In the genomic region with DNA sequence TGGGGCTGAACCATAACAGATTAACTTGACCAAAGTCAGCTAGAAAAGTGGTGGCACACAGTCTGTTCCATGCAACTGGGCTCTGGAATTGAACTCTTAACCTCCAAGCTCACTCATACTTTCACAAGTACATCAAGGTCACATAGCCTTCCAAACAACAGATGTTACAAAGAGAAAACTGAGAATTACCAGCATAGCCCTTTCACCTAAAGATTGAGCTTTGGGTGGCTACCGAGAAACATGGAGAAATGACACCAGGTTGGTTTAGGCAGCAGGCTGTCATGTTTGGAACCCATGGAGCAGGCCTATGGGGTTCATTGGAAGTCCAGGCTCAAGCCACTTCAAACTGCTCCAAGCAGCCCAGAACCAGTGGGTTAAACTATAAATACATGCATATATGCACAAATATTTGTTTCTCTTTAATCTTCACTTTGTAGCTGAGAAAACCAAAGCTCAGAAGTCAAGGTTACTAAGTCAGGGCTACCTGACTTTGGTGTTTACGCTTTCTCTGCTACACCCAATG, we compare ENCODE assay signal across 1 cellular context.
TF ChIP-seq lines count a peak whose summit lies in the region.

No MANE protein-coding gene starts in this region.

TF ChIP-seq in HepG2, 621 proteins besides CTCF, POLR2A, EP300 and RAD21 (continued from another document and continues in another):
- no peak for TF ChIP-seq ZNF142 (CRISPR knock-in tag; IDR thresholded peaks at IDR 0.05)
- TF ChIP-seq ZNF274 (CRISPR knock-in tag; IDR thresholded peaks at IDR 0.05) = no peak
- no peak for TF ChIP-seq ZBTB38 (CRISPR knock-in tag; IDR thresholded peaks at IDR 0.05)
- no peak for TF ChIP-seq XBP1 (CRISPR knock-in tag; IDR thresholded peaks at IDR 0.05)
- TF ChIP-seq ZBTB25 (CRISPR knock-in tag; IDR thresholded peaks at IDR 0.05) = 0 out of 2 replicates have a peak, but pooled peaks have one; percentile 25
- TF ChIP-seq ZNF354B (CRISPR knock-in tag; IDR thresholded peaks at IDR 0.05) = no peak
- TF ChIP-seq NKX3-1 (CRISPR knock-in tag; IDR thresholded peaks at IDR 0.05) = no peak
- no peak for TF ChIP-seq ZSCAN25 (CRISPR knock-in tag; IDR thresholded peaks at IDR 0.05)
- TF ChIP-seq ZNF329 (CRISPR knock-in tag; IDR thresholded peaks at IDR 0.05; ENCODE audit: low read depth) = no peak
- no peak; the same call in 1 of the 2 replicates for TF ChIP-seq FOXK1 (CRISPR knock-in tag; IDR thresholded peaks at IDR 0.05; ENCODE audit: borderline replicate concordance, low read depth)
- TF ChIP-seq HNF4A (CRISPR knock-in tag; IDR thresholded peaks at IDR 0.05) = peak; percentile 63
- TF ChIP-seq YY1 (IDR thresholded peaks at IDR 0.05; ENCODE audit: insufficient read depth, insufficient replicate concordance, low read depth, low read length) = no peak
- TF ChIP-seq TCF7L2 (IDR thresholded peaks at IDR 0.05; ENCODE audit: low read depth, low read length) = no peak
- TF ChIP-seq PBX3 (CRISPR knock-in tag; IDR thresholded peaks at IDR 0.05; ENCODE audit: borderline replicate concordance) = no peak
- no peak for TF ChIP-seq SYNCRIP (IDR thresholded peaks at IDR 0.05; ENCODE audit: insufficient read depth, low read depth, low read length)
- TF ChIP-seq, protein P1, sequence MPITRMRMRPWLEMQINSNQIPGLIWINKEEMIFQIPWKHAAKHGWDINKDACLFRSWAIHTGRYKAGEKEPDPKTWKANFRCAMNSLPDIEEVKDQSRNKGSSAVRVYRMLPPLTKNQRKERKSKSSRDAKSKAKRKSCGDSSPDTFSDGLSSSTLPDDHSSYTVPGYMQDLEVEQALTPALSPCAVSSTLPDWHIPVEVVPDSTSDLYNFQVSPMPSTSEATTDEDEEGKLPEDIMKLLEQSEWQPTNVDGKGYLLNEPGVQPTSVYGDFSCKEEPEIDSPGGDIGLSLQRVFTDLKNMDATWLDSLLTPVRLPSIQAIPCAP (CRISPR knock-in tag; IDR thresholded peaks at IDR 0.05; ENCODE audit: low read depth) = no peak
- no peak for TF ChIP-seq U2AF1 (optimal IDR thresholded peaks at IDR 0.05; ENCODE audit: low read depth, low read length)
- TF ChIP-seq, protein P2, sequence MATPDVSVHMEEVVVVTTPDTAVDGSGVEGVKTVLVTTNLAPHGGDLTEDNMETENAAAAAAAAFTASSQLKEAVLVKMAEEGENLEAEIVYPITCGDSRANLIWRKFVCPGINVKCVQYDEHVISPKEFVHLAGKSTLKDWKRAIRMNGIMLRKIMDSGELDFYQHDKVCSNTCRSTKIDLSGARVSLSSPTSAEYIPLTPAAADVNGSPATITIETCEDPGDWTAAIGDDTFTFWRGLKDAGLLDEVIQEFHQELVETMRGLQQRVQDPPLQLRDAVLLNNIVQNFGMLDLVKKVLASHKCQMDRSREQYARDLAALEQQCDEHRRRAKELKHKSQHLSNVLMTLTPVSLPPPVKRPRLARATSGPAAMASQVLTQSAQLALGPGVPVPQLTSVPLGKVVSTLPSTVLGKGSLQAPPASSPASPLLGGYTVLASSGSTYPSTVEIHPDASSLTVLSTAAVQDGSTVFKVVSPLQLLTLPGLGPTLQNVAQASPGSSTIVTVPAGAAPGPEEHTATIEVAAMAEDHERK (CRISPR knock-in tag; IDR thresholded peaks at IDR 0.05; ENCODE audit: low read depth) = no peak
- TF ChIP-seq ZNF550 (CRISPR knock-in tag; IDR thresholded peaks at IDR 0.05; ENCODE audit: borderline replicate concordance) = no peak
- no peak for TF ChIP-seq TRIM24 (CRISPR knock-in tag; IDR thresholded peaks at IDR 0.05)
- no peak for TF ChIP-seq ZNF567 (CRISPR knock-in tag; IDR thresholded peaks at IDR 0.05; ENCODE audit: borderline replicate concordance)
- peak; percentile 66 for TF ChIP-seq FOXA3 (CRISPR knock-in tag; IDR thresholded peaks at IDR 0.05)
- TF ChIP-seq TBX3 (IDR thresholded peaks at IDR 0.05; ENCODE audit: borderline replicate concordance) = no peak
- no peak for TF ChIP-seq AKAP8 (CRISPR knock-in tag; IDR thresholded peaks at IDR 0.05)
- TF ChIP-seq FLYWCH1 (CRISPR knock-in tag; IDR thresholded peaks at IDR 0.05) = no peak
- peak; percentile 58; the same call in 1 of the 2 replicates for TF ChIP-seq ZBTB20 (CRISPR knock-in tag; IDR thresholded peaks at IDR 0.05; ENCODE audit: borderline replicate concordance, low read depth)
- no peak for TF ChIP-seq RCOR2 (CRISPR knock-in tag; IDR thresholded peaks at IDR 0.05)
- TF ChIP-seq CCDC6 (CRISPR knock-in tag; IDR thresholded peaks at IDR 0.05) = no peak
- TF ChIP-seq, protein P3, sequence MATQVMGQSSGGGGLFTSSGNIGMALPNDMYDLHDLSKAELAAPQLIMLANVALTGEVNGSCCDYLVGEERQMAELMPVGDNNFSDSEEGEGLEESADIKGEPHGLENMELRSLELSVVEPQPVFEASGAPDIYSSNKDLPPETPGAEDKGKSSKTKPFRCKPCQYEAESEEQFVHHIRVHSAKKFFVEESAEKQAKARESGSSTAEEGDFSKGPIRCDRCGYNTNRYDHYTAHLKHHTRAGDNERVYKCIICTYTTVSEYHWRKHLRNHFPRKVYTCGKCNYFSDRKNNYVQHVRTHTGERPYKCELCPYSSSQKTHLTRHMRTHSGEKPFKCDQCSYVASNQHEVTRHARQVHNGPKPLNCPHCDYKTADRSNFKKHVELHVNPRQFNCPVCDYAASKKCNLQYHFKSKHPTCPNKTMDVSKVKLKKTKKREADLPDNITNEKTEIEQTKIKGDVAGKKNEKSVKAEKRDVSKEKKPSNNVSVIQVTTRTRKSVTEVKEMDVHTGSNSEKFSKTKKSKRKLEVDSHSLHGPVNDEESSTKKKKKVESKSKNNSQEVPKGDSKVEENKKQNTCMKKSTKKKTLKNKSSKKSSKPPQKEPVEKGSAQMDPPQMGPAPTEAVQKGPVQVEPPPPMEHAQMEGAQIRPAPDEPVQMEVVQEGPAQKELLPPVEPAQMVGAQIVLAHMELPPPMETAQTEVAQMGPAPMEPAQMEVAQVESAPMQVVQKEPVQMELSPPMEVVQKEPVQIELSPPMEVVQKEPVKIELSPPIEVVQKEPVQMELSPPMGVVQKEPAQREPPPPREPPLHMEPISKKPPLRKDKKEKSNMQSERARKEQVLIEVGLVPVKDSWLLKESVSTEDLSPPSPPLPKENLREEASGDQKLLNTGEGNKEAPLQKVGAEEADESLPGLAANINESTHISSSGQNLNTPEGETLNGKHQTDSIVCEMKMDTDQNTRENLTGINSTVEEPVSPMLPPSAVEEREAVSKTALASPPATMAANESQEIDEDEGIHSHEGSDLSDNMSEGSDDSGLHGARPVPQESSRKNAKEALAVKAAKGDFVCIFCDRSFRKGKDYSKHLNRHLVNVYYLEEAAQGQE (IDR thresholded peaks at IDR 0.05; ENCODE audit: borderline replicate concordance in 1 of 2, low read depth in 1 of 2, low read length in 2 of 2) = peak in 1 of 2 experiments; percentile 34; a peak in 1 of 4 replicates
- no peak for TF ChIP-seq TBP (CRISPR knock-in tag; IDR thresholded peaks at IDR 0.05)
- no peak for TF ChIP-seq RARG (CRISPR knock-in tag; IDR thresholded peaks at IDR 0.05; ENCODE audit: low read depth)
- TF ChIP-seq BCL3 (CRISPR knock-in tag; IDR thresholded peaks at IDR 0.05) = no peak
- no peak for TF ChIP-seq DMAP1 (CRISPR knock-in tag; IDR thresholded peaks at IDR 0.05)
- TF ChIP-seq, protein P4, sequence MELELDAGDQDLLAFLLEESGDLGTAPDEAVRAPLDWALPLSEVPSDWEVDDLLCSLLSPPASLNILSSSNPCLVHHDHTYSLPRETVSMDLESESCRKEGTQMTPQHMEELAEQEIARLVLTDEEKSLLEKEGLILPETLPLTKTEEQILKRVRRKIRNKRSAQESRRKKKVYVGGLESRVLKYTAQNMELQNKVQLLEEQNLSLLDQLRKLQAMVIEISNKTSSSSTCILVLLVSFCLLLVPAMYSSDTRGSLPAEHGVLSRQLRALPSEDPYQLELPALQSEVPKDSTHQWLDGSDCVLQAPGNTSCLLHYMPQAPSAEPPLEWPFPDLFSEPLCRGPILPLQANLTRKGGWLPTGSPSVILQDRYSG (CRISPR knock-in tag; IDR thresholded peaks at IDR 0.05) = no peak
- TF ChIP-seq DNMT1 (CRISPR knock-in tag; IDR thresholded peaks at IDR 0.05) = no peak
- TF ChIP-seq FOXK2 (IDR thresholded peaks at IDR 0.05) = no peak
- no peak for TF ChIP-seq POLR2AphosphoS5 (IDR thresholded peaks at IDR 0.05; ENCODE audit: low read depth, low read length)
- TF ChIP-seq KLF6 (CRISPR knock-in tag; IDR thresholded peaks at IDR 0.05) = no peak
- no peak for TF ChIP-seq ETS1 (CRISPR knock-in tag; IDR thresholded peaks at IDR 0.05)
- TF ChIP-seq MLLT10 (CRISPR knock-in tag; IDR thresholded peaks at IDR 0.05) = no peak
- no peak for TF ChIP-seq RFX1 (IDR thresholded peaks at IDR 0.05)
- peak in 1 of 2 experiments; percentile 55; a peak in 3 of 4 replicates for TF ChIP-seq NR2F1 (CRISPR knock-in tag; IDR thresholded peaks at IDR 0.05)
- TF ChIP-seq ZNF367 (CRISPR knock-in tag; IDR thresholded peaks at IDR 0.05; ENCODE audit: borderline replicate concordance) = no peak
- TF ChIP-seq ZNF335 (CRISPR knock-in tag; IDR thresholded peaks at IDR 0.05) = no peak
- no peak for TF ChIP-seq ZNF30 (CRISPR knock-in tag; IDR thresholded peaks at IDR 0.05)
- TF ChIP-seq, protein P5, sequence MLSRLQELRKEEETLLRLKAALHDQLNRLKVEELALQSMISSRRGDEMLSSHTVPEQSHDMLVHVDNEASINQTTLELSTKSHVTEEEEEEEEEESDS (CRISPR knock-in tag; IDR thresholded peaks at IDR 0.05; ENCODE audit: borderline replicate concordance) = no peak
- no peak for TF ChIP-seq CAMTA2 (CRISPR knock-in tag; IDR thresholded peaks at IDR 0.05; ENCODE audit: borderline replicate concordance)
- no peak for TF ChIP-seq ZNF768 (CRISPR knock-in tag; IDR thresholded peaks at IDR 0.05)
- TF ChIP-seq NFIC (IDR thresholded peaks at IDR 0.05; ENCODE audit: low read length) = peak; percentile 29; the same call in 1 of the 2 replicates
